In genomic region chr6:52714761-52715160, GRCh38 we compare ENCODE assay signal across 9 cellular contexts. TPM values are rescaled to one million over a fixed set of nuclear protein-coding genes. Genes with fewer than 3 reads are reported as not detected.
"Had no signal": no experiment of that assay in that cellular context is flagged by ENCODE, and none has a peak within 500 bp of the region (broad histone marks: within the 10 kb centered on the region; RNA-seq: fewer than 3 reads in every experiment).

No MANE protein-coding gene starts in this region.

RNA-seq across cellular contexts. Expression of gene GSTA2, which starts 48.5 kb away (rescaled TPM):
- total RNA-seq: OCI-LY7, PC-3, PC-9, Right ventricle myocardium inferior, Right ventricle myocardium superior, RPMI7951, SJCRH30, SJSA1 had no signal
- polyA plus RNA-seq: SK-N-SH had no signal
